1 cellular context compared by ENCODE assay signal in genomic region chr1:24951337-24951736, GRCh38.
A peak's percentile ranks its signal among the peaks of the same experiment; 100 is the strongest.
TF ChIP-seq lines count a peak whose summit lies in the region.

No MANE protein-coding gene starts in this region.

TF ChIP-seq in HepG2, 621 proteins besides CTCF, POLR2A, EP300 and RAD21:
- TF ChIP-seq REXO4 (CRISPR knock-in tag; IDR thresholded peaks at IDR 0.05; ENCODE audit: borderline replicate concordance) (no peak), EEA1 (CRISPR knock-in tag; IDR thresholded peaks at IDR 0.05; ENCODE audit: borderline replicate concordance) (no peak), ZNF629 (CRISPR knock-in tag; conservative IDR thresholded peaks at IDR 0.05) (peak; percentile 73), ATF2 (CRISPR knock-in tag; IDR thresholded peaks at IDR 0.05) (no peak), ZMYM3 (CRISPR knock-in tag; IDR thresholded peaks at IDR 0.05) (peak; percentile 50; the same call in 1 of the 2 replicates), HNF4A (CRISPR knock-in tag; IDR thresholded peaks at IDR 0.05) (no peak), GPBP1L1 (CRISPR knock-in tag; IDR thresholded peaks at IDR 0.05) (no peak), TFAP4 (IDR thresholded peaks at IDR 0.05; ENCODE audit: borderline replicate concordance, low read depth) (no peak), BCLAF1 (IDR thresholded peaks at IDR 0.05) (no peak), MIER3 (CRISPR knock-in tag; IDR thresholded peaks at IDR 0.05; ENCODE audit: borderline replicate concordance) (no peak), KLF15 (CRISPR knock-in tag; IDR thresholded peaks at IDR 0.05; ENCODE audit: borderline replicate concordance) (no peak), ZBTB7B (CRISPR knock-in tag; IDR thresholded peaks at IDR 0.05) (no peak)
